ENCODE assay signal across 17 cellular contexts in genomic region chr17:43871947-43872690, GRCh38. TPM values are rescaled to one million over a fixed set of nuclear protein-coding genes. Genes with fewer than 3 reads are reported as not detected.
DNase-seq lines count a peak whose midpoint lies in the region; ATAC-seq and TF ChIP-seq lines count a peak whose summit lies in the region.
"Had no signal": no experiment of that assay in that cellular context is flagged by ENCODE, and none has a peak within 500 bp of the region (broad histone marks: within the 10 kb centered on the region; RNA-seq: fewer than 3 reads in every experiment).

No MANE protein-coding gene starts in this region.

- H3K9me3 Mint-ChIP-seq in natural killer cell treated with Interleukin-12 subunit alpha and Interleukin-12 subunit beta and Interleukin-15 and Interleukin-18, amount 100 ng/mL, for 72 hours, result no peaks in the 10 kb centered on the region
- H3K9me3 Mint-ChIP-seq: GM23338 had no signal

- DNase-seq in EL, result peak; percentile 19
- DNase-seq in PC-3, result peak; percentile 36
- no peak for DNase-seq in fibroblast of villous mesenchyme (ENCODE audit: low read depth)
- no peak for DNase-seq in osteoblast (ENCODE audit: insufficient read length, low spot score, missing footprints)
- DNase-seq in ureter (ENCODE audit: low spot score), result no peak
- DNase-seq in natural killer cell treated with Interleukin-12 subunit alpha and Interleukin-12 subunit beta and Interleukin-15 and Interleukin-18, amount 100 ng/mL, for 72 hours (ENCODE audit: low spot score), result no peak
- no peak for DNase-seq in NCI-H1436 treated with DMSO at 0.1 percent for 48 hours (lab: John Stamatoyannopoulos, UW)
- DNase-seq: activated CD8-positive, alpha-beta memory T cell treated with anti-CD3 and anti-CD28 coated beads for 24 hours; activated naive CD4-positive, alpha-beta T cell treated with anti-CD3 and anti-CD28 coated beads, Interleukin-2, amount 50 U/mL, for 16 hours; stimulated activated naive CD4-positive, alpha-beta T cell treated with Interleukin-2 at 50 U/mL for 16 hours had no signal

- no peaks in the 10 kb centered on the region for H3K4me1 Mint-ChIP-seq in natural killer cell treated with Interleukin-12 subunit alpha and Interleukin-12 subunit beta and Interleukin-15 and Interleukin-18, amount 100 ng/mL, for 72 hours (ENCODE audit: low read depth in 2 of 2)

- no peak overlapping the region for H3K9ac ChIP-seq in PC-3 (ENCODE audit: low read length)

- TF ChIP-seq CTCF in PC-3 (conservative IDR thresholded peaks at IDR 0.05; ENCODE audit: low read depth, low read length), result no peak
- TF ChIP-seq CTCF in fibroblast of villous mesenchyme (IDR thresholded peaks at IDR 0.05; ENCODE audit: insufficient read depth, low read depth, low read length), result no peak
- TF ChIP-seq CTCF in osteoblast (IDR thresholded peaks at IDR 0.05; ENCODE audit: extremely low read depth, low read depth, low read length), result no peak

- H3K27ac ChIP-seq in PC-3 (ENCODE audit: low read length), result no peak overlapping the region
- no peak overlapping the region for H3K27ac ChIP-seq in osteoblast (ENCODE audit: low read depth, low read length)
- H3K27ac ChIP-seq: prostate gland had no signal

- no peak for ATAC-seq in PC-3
- ATAC-seq in GM19395 (IDR thresholded peaks at IDR 0.05; ENCODE audit: unreplicated experiment), result no peak
- ATAC-seq in natural killer cell treated with Interleukin-12 subunit alpha and Interleukin-12 subunit beta and Interleukin-15 and Interleukin-18, amount 100 ng/mL, for 72 hours, result no peak
- ATAC-seq: esophagus mucosa, GM23338 had no signal

- no peaks in the 10 kb centered on the region for H3K9me3 ChIP-seq in PC-3 (ENCODE audit: low read length)
- H3K9me3 ChIP-seq in osteoblast (ENCODE audit: low read depth, low read length), result no peaks in the 10 kb centered on the region
- H3K9me3 ChIP-seq: prostate gland had no signal

- intact Hi-C loops in PC-3 (cut with micrococcal nuclease), result no loop called here

- CTCF ChIA-PET in PC-3 (lab: Charles Lee), result no interaction called here

- no peak overlapping the region for H2AFZ ChIP-seq in PC-3 (ENCODE audit: low read length)
- peak overlapping the region; percentile 77 for H2AFZ ChIP-seq in osteoblast (ENCODE audit: low read length)
- H2AFZ ChIP-seq: GM23338 had no signal

- POLR2A ChIA-PET in PC-3 (lab: Charles Lee; ENCODE audit: unreplicated experiment), result no interaction called here

- H3K36me3 Mint-ChIP-seq in natural killer cell treated with Interleukin-12 subunit alpha and Interleukin-12 subunit beta and Interleukin-15 and Interleukin-18, amount 100 ng/mL, for 72 hours, result no peaks in the 10 kb centered on the region

- H3K27me3 Mint-ChIP-seq in natural killer cell treated with Interleukin-12 subunit alpha and Interleukin-12 subunit beta and Interleukin-15 and Interleukin-18, amount 100 ng/mL, for 72 hours, result peaks cover 26 to 36% of the 10 kb centered on the region in 2 donors

- H3K79me2 ChIP-seq in PC-3 (ENCODE audit: low read length) (no peaks in the 10 kb centered on the region), osteoblast (ENCODE audit: insufficient read depth, low read length) (no peaks in the 10 kb centered on the region)

- H3F3A ChIP-seq in PC-3 (ENCODE audit: low read length, unreplicated experiment), result no peaks in the 10 kb centered on the region

- H3K4me3 ChIP-seq in PC-3 (ENCODE audit: low read length), result no peak overlapping the region
- peak overlapping the region; percentile 40 for H3K4me3 ChIP-seq in fibroblast of villous mesenchyme (ENCODE audit: low read depth, low read length)
- peak overlapping the region; percentile 64 for H3K4me3 ChIP-seq in osteoblast (ENCODE audit: insufficient read depth, low read length)
- H3K4me3 ChIP-seq: GM23338, prostate gland had no signal

- no peak overlapping the region for H3K27ac Mint-ChIP-seq in natural killer cell treated with Interleukin-12 subunit alpha and Interleukin-12 subunit beta and Interleukin-15 and Interleukin-18, amount 100 ng/mL, for 72 hours
- H3K27ac Mint-ChIP-seq: GM23338 had no signal

- H3K4me1 ChIP-seq in PC-3 (ENCODE audit: insufficient read depth, low read length) (no peaks in the 10 kb centered on the region), osteoblast (ENCODE audit: insufficient read depth, low read length) (no peaks in the 10 kb centered on the region)
- H3K4me1 ChIP-seq: prostate gland had no signal

- H3K4me3 Mint-ChIP-seq in natural killer cell treated with Interleukin-12 subunit alpha and Interleukin-12 subunit beta and Interleukin-15 and Interleukin-18, amount 100 ng/mL, for 72 hours, result no peak overlapping the region
- H3K4me3 Mint-ChIP-seq: CD14-positive monocyte, GM23338 had no signal

- H3K36me3 ChIP-seq in PC-3 (ENCODE audit: low read depth, low read length) (no peaks in the 10 kb centered on the region), osteoblast (ENCODE audit: insufficient read depth, low read length) (no peaks in the 10 kb centered on the region)
- H3K36me3 ChIP-seq: prostate gland had no signal

- H3K4me2 ChIP-seq in PC-3 (ENCODE audit: low read length), result peak overlapping the region; percentile 36
- peak overlapping the region; percentile 76 for H3K4me2 ChIP-seq in osteoblast (ENCODE audit: insufficient read depth, low read length)
- H3K4me2 ChIP-seq: GM23338 had no signal

- H4K20me1 ChIP-seq in PC-3 (ENCODE audit: low read length), result no peaks in the 10 kb centered on the region
- no peaks in the 10 kb centered on the region for H4K20me1 ChIP-seq in osteoblast (ENCODE audit: insufficient read depth, low read length)

- no TSS peak for BruUV-seq in PC-3 (replicated peaks; lab: Mats Ljungman, UMichigan)

- H3K9me2 ChIP-seq in PC-3 (replicated peaks; ENCODE audit: low read length), result no peaks in the 10 kb centered on the region

- H3K27me3 ChIP-seq in PC-3 (ENCODE audit: low read length) (peaks cover 25% of the 10 kb centered on the region), osteoblast (ENCODE audit: insufficient read depth, low read length) (peaks cover 33% of the 10 kb centered on the region)

RNA-seq across cellular contexts. Expression of gene CD300LG, which starts 25.1 kb away (rescaled TPM):
- not detected in 2 replicates for total RNA-seq in PC-3 (2014; rRNA removed)
- not detected in 2 replicates for total RNA-seq in fibroblast of villous mesenchyme
- total RNA-seq in osteoblast, result not detected in 2 replicates
- 1.4 TPM for total RNA-seq in ureter
- total RNA-seq in natural killer cell treated with Interleukin-12 subunit alpha and Interleukin-12 subunit beta and Interleukin-15 and Interleukin-18, amount 100 ng/mL, for 72 hours, result not detected
- total RNA-seq: cerebellum, GM23338, RPMI7951 had no signal

RNA-seq across cellular contexts. Expression of gene MPP2, which starts 35.2 kb away (rescaled TPM):
- total RNA-seq in PC-3 (2014; rRNA removed) (7.7 and 8.2 TPM in 2 replicates), fibroblast of villous mesenchyme (under 0.01 and 1.3 TPM in 2 replicates), osteoblast (0.59 and 0.72 TPM in 2 replicates), ureter (9.8 TPM)
- total RNA-seq in natural killer cell treated with Interleukin-12 subunit alpha and Interleukin-12 subunit beta and Interleukin-15 and Interleukin-18, amount 100 ng/mL, for 72 hours, result under 1 TPM; 0.47 to 0.64 TPM

RNA-seq across cellular contexts. Expression of gene MPP3, which starts 39.2 kb away (rescaled TPM):
- 34.3 and 46.8 TPM in 2 replicates for total RNA-seq in PC-3 (2014; rRNA removed)
- 8.7 and 9.1 TPM in 2 replicates for total RNA-seq in fibroblast of villous mesenchyme
- total RNA-seq in osteoblast, result 6.2 and 7.1 TPM in 2 replicates
- total RNA-seq in ureter, result 11.8 TPM
- total RNA-seq in natural killer cell treated with Interleukin-12 subunit alpha and Interleukin-12 subunit beta and Interleukin-15 and Interleukin-18, amount 100 ng/mL, for 72 hours, result not detected

Comparison
In these comparisons a context has a peak if more than half of its experiments do, and no peak if none do; other contexts are left out.
1. DNase-seq: peak in EL (single experiment) and PC-3 (single experiment); none in fibroblast of villous mesenchyme (single experiment), osteoblast (single experiment), ureter (single experiment), natural killer cell treated with Interleukin-12 subunit alpha and Interleukin-12 subunit beta and Interleukin-15 and Interleukin-18, amount 100 ng/mL, for 72 hours (single experiment) and NCI-H1436 treated with DMSO at 0.1 percent for 48 hours (single experiment).